14 cellular contexts compared by ENCODE assay signal in genomic region chr9:92746567-92747458, GRCh38. TPM values are rescaled to one million over a fixed set of nuclear protein-coding genes. Genes with fewer than 3 reads are reported as not detected.
DNase-seq lines count a peak whose midpoint lies in the region; ATAC-seq and TF ChIP-seq lines count a peak whose summit lies in the region.
"Had no signal": no experiment of that assay in that cellular context is flagged by ENCODE, and none has a peak within 500 bp of the region (broad histone marks: within the 10 kb centered on the region; RNA-seq: fewer than 3 reads in every experiment).

No MANE protein-coding gene starts in this region.

- CTCF ChIA-PET in IMR-90 (lab: Yijun Ruan, JAX) = no interaction called here
- CTCF ChIA-PET in activated naive CD4-positive, alpha-beta T cell treated with anti-CD3 and anti-CD28 coated beads, Interleukin-2, amount 10 ng/mL, durations not matched to agents 7 days and 5 days (lab: Charles Lee) = no interaction called here

- peak overlapping the region; percentile 26 for H3K27ac Mint-ChIP-seq in endodermal cell
- no peak overlapping the region for H3K27ac Mint-ChIP-seq in activated naive CD4-positive, alpha-beta T cell treated with anti-CD3 and anti-CD28 coated beads, Interleukin-2, amount 10 ng/mL, durations not matched to agents 7 days and 5 days

- peaks cover 24% of the 10 kb centered on the region for H3K4me1 Mint-ChIP-seq in endodermal cell
- peaks cover 23% of the 10 kb centered on the region for H3K4me1 Mint-ChIP-seq in activated naive CD4-positive, alpha-beta T cell treated with anti-CD3 and anti-CD28 coated beads, Interleukin-2, amount 10 ng/mL, durations not matched to agents 7 days and 5 days

- no peaks in the 10 kb centered on the region for H3K36me3 ChIP-seq in ACC112 (ENCODE audit: insufficient read depth, low read length)
- no peaks in the 10 kb centered on the region for H3K36me3 ChIP-seq in IMR-90 (ENCODE audit: control insufficient read depth, insufficient read depth, low read length)
- no peaks in the 10 kb centered on the region for H3K36me3 ChIP-seq in endodermal cell (ENCODE audit: control insufficient read depth, insufficient read depth, low read length)

- H3K9me3 ChIP-seq in IMR-90 (ENCODE audit: control insufficient read depth, insufficient read depth, low read length) = no peaks in the 10 kb centered on the region
- no peaks in the 10 kb centered on the region for H3K9me3 ChIP-seq in endodermal cell (ENCODE audit: control insufficient read depth, low read length)

- 65% methylated on average over 3 of the region's 14 CpGs; no CpG with 5 or more reads in 1 of the 2 experiments for WGBS in IMR-90 (ENCODE audit: extremely low coverage in 2 of 2, insufficient read length in 1 of 2), 2 experiments
- 95 to 100% methylated on average over 5 to 14 of the region's 14 CpGs for WGBS in endodermal cell (ENCODE audit: insufficient coverage in 1 of 2, insufficient read length in 1 of 2), 2 experiments

- peak overlapping the region; percentile 60 for H4K91ac ChIP-seq in IMR-90 (ENCODE audit: insufficient read depth, low read depth, low read length)

- peak overlapping the region; percentile 93 for H3K23ac ChIP-seq in IMR-90 (ENCODE audit: low read depth, low read length)

- no peak overlapping the region for H3K4me3 Mint-ChIP-seq in endodermal cell
- H3K4me3 Mint-ChIP-seq in activated naive CD4-positive, alpha-beta T cell treated with anti-CD3 and anti-CD28 coated beads, Interleukin-2, amount 10 ng/mL, durations not matched to agents 7 days and 5 days = no peak overlapping the region

- peaks cover 46% of the 10 kb centered on the region for H3K4me1 ChIP-seq in ACC112 (ENCODE audit: control insufficient read depth, insufficient read depth, low read length, unreplicated experiment)
- peaks cover 35% of the 10 kb centered on the region for H3K4me1 ChIP-seq in IMR-90 (ENCODE audit: control insufficient read depth, insufficient read depth, low read length)
- peaks cover 7% of the 10 kb centered on the region for H3K4me1 ChIP-seq in endodermal cell (ENCODE audit: control insufficient read depth, insufficient read depth, low read length)

- H2AK9ac ChIP-seq in IMR-90 (replicated peaks; ENCODE audit: low read depth, low read length, poor library complexity) = peak overlapping the region; percentile 80

- no peak overlapping the region for H3K56ac ChIP-seq in IMR-90 (ENCODE audit: extremely low read depth, insufficient read depth, low read length)

- no peaks in the 10 kb centered on the region for H3K9me3 Mint-ChIP-seq in endodermal cell
- no peaks in the 10 kb centered on the region for H3K9me3 Mint-ChIP-seq in activated naive CD4-positive, alpha-beta T cell treated with anti-CD3 and anti-CD28 coated beads, Interleukin-2, amount 10 ng/mL, durations not matched to agents 7 days and 5 days

- peak overlapping the region; percentile 43 for H3K4me2 ChIP-seq in IMR-90 (ENCODE audit: low read depth, low read length)

- H4K20me1 ChIP-seq in IMR-90 (ENCODE audit: insufficient read depth, low read length) = peaks cover 62% of the 10 kb centered on the region

- H3K9ac ChIP-seq in IMR-90 (ENCODE audit: low read depth, low read length) = no peak overlapping the region; the same call in 1 of the 2 replicates
- no peak overlapping the region for H3K9ac ChIP-seq in endodermal cell (ENCODE audit: extremely low read depth, low read length, poor library complexity, severe bottlenecking)

- peak; percentile 78 for ATAC-seq in IMR-90 (ENCODE audit: low read depth)

- H3K27me3 ChIP-seq in ACC112 (ENCODE audit: insufficient read depth, low read length) = no peaks in the 10 kb centered on the region
- no peaks in the 10 kb centered on the region for H3K27me3 ChIP-seq in IMR-90 (ENCODE audit: control insufficient read depth, insufficient read depth, low read length)
- no peaks in the 10 kb centered on the region for H3K27me3 ChIP-seq in endodermal cell (ENCODE audit: control insufficient read depth, insufficient read depth, low read length, poor library complexity, severe bottlenecking)

- peaks cover 16 to 73% of the 10 kb centered on the region in 2 experiments for H3K79me1 ChIP-seq in IMR-90 (ENCODE audit: low read depth in 1 of 2, low read length in 2 of 2)

- peak overlapping the region in 1 of 2 experiments; percentile 72; a peak in 2 of 4 replicates for H4K8ac ChIP-seq in IMR-90 (ENCODE audit: low read depth in 2 of 2, low read length in 2 of 2)

- TF ChIP-seq CTCF in IMR-90 (conservative IDR thresholded peaks at IDR 0.05; ENCODE audit: low read depth, low read length) (no peak), endodermal cell (conservative IDR thresholded peaks at IDR 0.05) (no peak)

- peaks cover 39% of the 10 kb centered on the region for H3K9me1 ChIP-seq in IMR-90 (ENCODE audit: insufficient read depth, low read length)

- TF ChIP-seq RAD21 in IMR-90 (IDR thresholded peaks at IDR 0.05; ENCODE audit: low read length) = no peak

- peak overlapping the region; percentile 44 for H3K27ac ChIP-seq in ACC112 (ENCODE audit: low read depth, low read length)
- peak overlapping the region; percentile 52 for H3K27ac ChIP-seq in IMR-90 (ENCODE audit: insufficient read depth, low read length)
- peak overlapping the region; percentile 42 for H3K27ac ChIP-seq in endodermal cell (ENCODE audit: low read depth, low read length)

- peak overlapping the region; percentile 95 for H3K4ac ChIP-seq in IMR-90 (ENCODE audit: low read depth, low read length)

- no peak for TF ChIP-seq POLR2A in IMR-90 (IDR thresholded peaks at IDR 0.05; ENCODE audit: low read depth, low read length)

- dilution Hi-C loops in IMR-90 (cut with HindIII; ENCODE audit: low sequenced_read_pairs, unreplicated experiment) = no loop called here

- H4K5ac ChIP-seq in IMR-90 (ENCODE audit: low read depth, low read length) = peak overlapping the region; percentile 24; the same call in 1 of the 2 replicates

- H2AK5ac ChIP-seq in IMR-90 (ENCODE audit: low read depth, low read length) = peak overlapping the region; percentile 98

- no TSS peak for BruUV-seq in IMR-90 (replicated peaks; lab: Mats Ljungman, UMichigan)

- peak overlapping the region; percentile 52 for H2BK120ac ChIP-seq in IMR-90 (ENCODE audit: low read depth, low read length)

- peaks cover 92% of the 10 kb centered on the region for H3K79me2 ChIP-seq in ACC112 (ENCODE audit: control insufficient read depth, insufficient read depth, low read length, unreplicated experiment)

- peak; percentile 63 for DNase-seq in IMR-90
- no peak for DNase-seq in endodermal cell
- DNase-seq in myocyte (ENCODE audit: low read depth) = peak; percentile 79
- no peak for DNase-seq in NCI-H2081 treated with DMSO at 0.1 percent for 48 hours (lab: John Stamatoyannopoulos, UW)
- DNase-seq in NCI-H524 (lab: John Stamatoyannopoulos, UW) = no peak
- no peak for DNase-seq in H4 (ENCODE audit: low spot score)
- DNase-seq in activated naive CD4-positive, alpha-beta T cell treated with anti-CD3 and anti-CD28 coated beads, Interleukin-2, amount 10 ng/mL, durations not matched to agents 7 days and 5 days = no peak
- DNase-seq: ACHN; amniotic stem cell; GDM1; NCI-H2029; occipital lobe; stimulated activated CD4-positive, alpha-beta T cell treated with anti-CD3 and anti-CD28 coated beads, Interleukin-4, amount 100 ng/mL, for 1 hour had no signal

- peak overlapping the region; percentile 78 for H2BK20ac ChIP-seq in IMR-90 (ENCODE audit: low read depth, low read length)

- peak overlapping the region; percentile 27 for H3K18ac ChIP-seq in IMR-90 (ENCODE audit: low read depth, low read length)

- peak overlapping the region; percentile 90 for H3K14ac ChIP-seq in IMR-90 (replicated peaks; ENCODE audit: low read depth, low read length)

- H2AFZ ChIP-seq in ACC112 (ENCODE audit: low read length, unreplicated experiment) (no peak overlapping the region), IMR-90 (replicated peaks; ENCODE audit: low read length, poor library complexity) (peak overlapping the region; percentile 67)

- POLR2A ChIA-PET in IMR-90 (lab: Charles Lee; ENCODE audit: unreplicated experiment) = no interaction called here

- peak overlapping the region; percentile 64 for H2BK5ac ChIP-seq in IMR-90 (ENCODE audit: low read depth, low read length, poor library complexity, severe bottlenecking)

- peak overlapping the region; percentile 53; the same call in 1 of the 2 replicates for H3K4me3 ChIP-seq in ACC112 (ENCODE audit: low read depth, low read length)
- H3K4me3 ChIP-seq in IMR-90 (ENCODE audit: insufficient read depth, low read depth, low read length) = no peak overlapping the region
- no peak overlapping the region for H3K4me3 ChIP-seq in endodermal cell (ENCODE audit: low read length)

- intact Hi-C loops in IMR-90 (cut with micrococcal nuclease) = no loop called here

- H3K27me3 Mint-ChIP-seq in endodermal cell (ENCODE audit: insufficient read depth) = no peaks in the 10 kb centered on the region
- no peaks in the 10 kb centered on the region for H3K27me3 Mint-ChIP-seq in activated naive CD4-positive, alpha-beta T cell treated with anti-CD3 and anti-CD28 coated beads, Interleukin-2, amount 10 ng/mL, durations not matched to agents 7 days and 5 days

- in situ Hi-C loops in IMR-90 (cut with MboI; ENCODE audit: low sequenced_read_pairs) = no loop called here

- peak overlapping the region; percentile 31; the same call in 2 of the 3 replicates for H2BK15ac ChIP-seq in IMR-90 (ENCODE audit: low read depth, low read length)

- H3K36me3 Mint-ChIP-seq in endodermal cell (ENCODE audit: low read depth) = peaks cover 3% of the 10 kb centered on the region
- peaks cover 3% of the 10 kb centered on the region for H3K36me3 Mint-ChIP-seq in activated naive CD4-positive, alpha-beta T cell treated with anti-CD3 and anti-CD28 coated beads, Interleukin-2, amount 10 ng/mL, durations not matched to agents 7 days and 5 days

TF ChIP-seq in IMR-90, 13 proteins besides CTCF, POLR2A, EP300 and RAD21:
- TF ChIP-seq CHD1 (IDR thresholded peaks at IDR 0.05; ENCODE audit: low read depth, low read length) = no peak
- TF ChIP-seq CEBPB (IDR thresholded peaks at IDR 0.05; ENCODE audit: low read depth, low read length) = peak; percentile 40

RNA-seq across cellular contexts. Expression of gene BICD2, which starts 17.8 kb away (rescaled TPM):
- 35.7 and 42.2 TPM in 2 replicates for total RNA-seq in IMR-90 (2012; rRNA removed)
- polyA plus RNA-seq in IMR-90 (2012; rRNA removed) = 21.1 and 21.5 TPM in 2 replicates
- 13.1 and 22.4 TPM in 2 replicates for polyA plus RNA-seq in IMR-90 (2012; cell fraction: cytosol; rRNA removed)
- 13.6 and 16.6 TPM in 2 replicates for polyA plus RNA-seq in IMR-90 (2012; cell fraction: nucleus; rRNA removed; ENCODE audit: low replicate concordance)
- 10 to 100 TPM; 20.7 to 20.9 TPM for total RNA-seq in endodermal cell
- polyA plus RNA-seq in endodermal cell (2013, experiment 1 of 2) = 25.4 TPM
- 24.1 TPM for polyA plus RNA-seq in endodermal cell (2013, experiment 2 of 2)
- total RNA-seq in myocyte = 60.6 and 68.3 TPM in 2 replicates
- 45.9 TPM for polyA plus RNA-seq in myocyte (2012)
- total RNA-seq in H4 (2014; rRNA removed; shearing (Covaris generic)) = 18.3 and 24.3 TPM in 2 replicates

Comparison
In these comparisons a context has a peak if more than half of its experiments do, and no peak if none do; other contexts are left out.
1. DNase-seq: peak in IMR-90 (single experiment) and myocyte (single experiment); none in endodermal cell (single experiment), NCI-H2081 treated with DMSO at 0.1 percent for 48 hours (single experiment), NCI-H524 (0 of 2), H4 (single experiment) and activated naive CD4-positive, alpha-beta T cell treated with anti-CD3 and anti-CD28 coated beads, Interleukin-2, amount 10 ng/mL, durations not matched to agents 7 days and 5 days (single experiment).
2. Peak in every context shown above with its lines, with median percentiles within 50 percentile points of each other: H3K27ac ChIP-seq.